28 cellular contexts compared by ENCODE assay signal in genomic region chr17:46764335-46764708, GRCh38. TPM values are rescaled to one million over a fixed set of nuclear protein-coding genes. Genes with fewer than 3 reads are reported as not detected.
DNase-seq lines count a peak whose midpoint lies in the region; ATAC-seq, FAIRE-seq and TF ChIP-seq lines count a peak whose summit lies in the region.
"Had no signal": no experiment of that assay in that cellular context is flagged by ENCODE, and none has a peak within 500 bp of the region (broad histone marks: within the 10 kb centered on the region; RNA-seq: fewer than 3 reads in every experiment).

No MANE protein-coding gene starts in this region.

- peaks cover 42% of the 10 kb centered on the region for H3K4me1 Mint-ChIP-seq in HFFc6 (ENCODE audit: low read depth)
- no peaks in the 10 kb centered on the region for H3K4me1 Mint-ChIP-seq in activated T-cell treated with anti-CD3 and anti-CD28 coated beads, Interleukin-2, amount 50 U/mL, for 4 hours (ENCODE audit: low read depth)

- peaks cover 23 to 33% of the 10 kb centered on the region in 2 experiments for H3K4me1 ChIP-seq in K562 (replicated peaks in 1 of 2; ENCODE audit: control insufficient read depth in 2 of 2, insufficient read depth in 2 of 2, low read length in 2 of 2)
- H3K4me1 ChIP-seq: prostate gland had no signal

- H3K9me3 ChIP-seq in K562 (replicated peaks; ENCODE audit: control insufficient read depth, insufficient read depth, low read depth, low read length), result no peaks in the 10 kb centered on the region
- H3K9me3 ChIP-seq: adrenal gland, prostate gland, thyroid gland, vagina had no signal

- CTCF ChIA-PET in K562 (lab: Yijun Ruan, JAX; ENCODE audit: low intra/inter-chr PET ratio), result no interaction called here

- ATAC-seq in K562, result peak; percentile 17
- ATAC-seq in activated T-cell treated with anti-CD3 and anti-CD28 coated beads, Interleukin-2, amount 50 U/mL, for 4 hours, result no peak
- ATAC-seq: activated CD4-positive, CD25-positive, alpha-beta regulatory T cell treated with anti-CD3 and anti-CD28 coated beads, Interleukin-2, amount 50 U/mL, for 24 hours had no signal

- H3K27me3 ChIP-seq in K562 (ENCODE audit: control insufficient read depth in 2 of 2, insufficient read depth in 2 of 2, low read length in 2 of 2), result no peaks in the 10 kb centered on the region
- H3K27me3 ChIP-seq: adrenal gland, thyroid gland, vagina had no signal

- H3K27ac ChIP-seq in C4-2B (peak overlapping the region; percentile 80), K562 (ENCODE audit: extremely low read depth, low read depth, low read length) (peak overlapping the region; percentile 74)
- H3K27ac ChIP-seq: prostate gland, thyroid gland, vagina had no signal

- 64% methylated on average over 10 of the region's 10 CpGs for WGBS in K562 (ENCODE audit: insufficient coverage, low coverage, missing lambda C conversion rate)

- no peak overlapping the region for H3K4me3 ChIP-seq in K562
- H3K4me3 ChIP-seq: adrenal gland, prostate gland, thyroid gland, vagina had no signal

- peak overlapping the region; percentile 62; the same call in 1 of the 2 replicates for H3K4me3 Mint-ChIP-seq in HFFc6
- H3K4me3 Mint-ChIP-seq in activated T-cell treated with anti-CD3 and anti-CD28 coated beads, Interleukin-2, amount 50 U/mL, for 4 hours, result no peak overlapping the region
- H3K4me3 Mint-ChIP-seq: activated naive CD4-positive, alpha-beta T cell treated with anti-CD3 and anti-CD28 coated beads for 36 hours; activated T-helper 1 cell treated with anti-CD3 and anti-CD28 coated beads, Interleukin-12 subunit alpha, Interleukin-12 subunit beta, Interleukin-2, Interleukin-4 antibody, amounts not matched to agents 30 ng/mL and 10 ng/mL and 1 ng/mL, durations not matched to agents 14 hours and 24 hours and 36 hours; CD4-positive, alpha-beta memory T cell; endodermal cell; IgD-negative memory B cell; stimulated activated naive CD8-positive, alpha-beta T cell treated with anti-CD3 and anti-CD28 coated beads, Interleukin-15, Interleukin-2, amounts not matched to agents 100 ng/mL and 50 ng/mL, for 24 hours had no signal

- POLR2A ChIA-PET in K562 (lab: Yijun Ruan, JAX), result interaction anchor here (1.9 kb wide), 1 partner anchor 11 kb away, joined by 7 read pairs; no protein-coding TSS in a partner anchor

- no TSS peak for BruUV-seq in K562 (replicated peaks; lab: Mats Ljungman, UMichigan)

- no peak for TF ChIP-seq EP300 in K562 (IDR thresholded peaks at IDR 0.05; ENCODE audit: low read length)

- no peak for FAIRE-seq in K562 (lab: Jason Lieb, UNC)
- FAIRE-seq: bronchial epithelial cell, GM12891, kidney had no signal

- H3K27me3 Mint-ChIP-seq in HFFc6 (ENCODE audit: insufficient read depth), result no peaks in the 10 kb centered on the region; the same call in none of the 2 replicates
- peaks cover 7% of the 10 kb centered on the region for H3K27me3 Mint-ChIP-seq in activated T-cell treated with anti-CD3 and anti-CD28 coated beads, Interleukin-2, amount 50 U/mL, for 4 hours (ENCODE audit: low read depth)
- H3K27me3 Mint-ChIP-seq: IgD-negative memory B cell had no signal

- in situ Hi-C loops in K562 (cut with MboI), result loop anchor here (25.0 kb wide), 1 partner anchor 327 kb away; no protein-coding TSS in a partner anchor

- no peaks in the 10 kb centered on the region for H4K20me1 ChIP-seq in K562 (replicated peaks; ENCODE audit: control insufficient read depth, insufficient read depth, low read length)

- intact Hi-C loops in K562 (cut with micrococcal nuclease), result no loop called here

- peak overlapping the region; percentile 47 to 84 for H3K9ac ChIP-seq in K562 (ENCODE audit: insufficient read depth in 1 of 2, low read depth in 2 of 2, low read length in 2 of 2)

- no peak for TF ChIP-seq POLR2A in K562 (conservative IDR thresholded peaks at IDR 0.05)

- DNase-seq in HFFc6, result no peak
- DNase-seq in K562 (ENCODE audit: extremely low read depth in 1 of 4, low spot score in 3 of 4), result no peak
- DNase-seq in mesenteric fat pad (ENCODE audit: low spot score), result peak; percentile 53
- DNase-seq in cerebellum (ENCODE audit: low spot score), result no peak
- DNase-seq in activated T-cell treated with anti-CD3 and anti-CD28 coated beads, Interleukin-2, amount 50 U/mL, for 4 hours, result no peak
- no peak for DNase-seq in SHP77 treated with DMSO at 0.1 percent for 48 hours (lab: John Stamatoyannopoulos, UW)
- no peak for DNase-seq in NCI-H2107 treated with DMSO at 0.1 percent for 48 hours (lab: John Stamatoyannopoulos, UW; ENCODE audit: unreplicated experiment)
- DNase-seq: activated CD4-positive, alpha-beta T cell treated with anti-CD3 and anti-CD28 coated beads, Interleukin-2, amount 50 U/mL, for 48 hours; activated naive CD4-positive, alpha-beta T cell treated with anti-CD3 and anti-CD28 coated beads for 36 hours; CD4-positive, alpha-beta memory T cell; cortex of kidney; NCI-H526; NK-92 treated with Interleukin-12 subunit alpha and Interleukin-12 subunit beta, amount 100 ng/mL, for 24 hours; stimulated activated CD4-positive, alpha-beta T cell treated with anti-CD3 and anti-CD28 coated beads, Interleukin-15, amount 100 ng/mL, for 24 hours had no signal

- peak overlapping the region; percentile 89 for H3K27ac Mint-ChIP-seq in HFFc6
- H3K27ac Mint-ChIP-seq: activated naive CD4-positive, alpha-beta T cell treated with anti-CD3 and anti-CD28 coated beads for 36 hours; activated T-helper 1 cell treated with anti-CD3 and anti-CD28 coated beads, Interleukin-12 subunit alpha, Interleukin-12 subunit beta, Interleukin-2, Interleukin-4 antibody, amounts not matched to agents 30 ng/mL and 10 ng/mL and 1 ng/mL, durations not matched to agents 14 hours and 24 hours and 36 hours; stimulated activated naive CD8-positive, alpha-beta T cell treated with anti-CD3 and anti-CD28 coated beads, Interleukin-15, Interleukin-2, amounts not matched to agents 100 ng/mL and 50 ng/mL, for 24 hours had no signal

- H3K36me3 ChIP-seq in K562 (ENCODE audit: control insufficient read depth, insufficient read depth, low read length), result no peaks in the 10 kb centered on the region; the same call in 2 of the 3 replicates
- H3K36me3 ChIP-seq: prostate gland, thyroid gland, vagina had no signal

- H2AFZ ChIP-seq in K562 (ENCODE audit: low read depth, low read length), result peak overlapping the region; percentile 91

- peak overlapping the region; percentile 70 for H3K4me2 ChIP-seq in K562 (ENCODE audit: insufficient read depth, low read length)

- H3K79me2 ChIP-seq in K562 (ENCODE audit: control insufficient read depth, insufficient read depth, low read length), result no peaks in the 10 kb centered on the region; the same call in 2 of the 3 replicates

- no peaks in the 10 kb centered on the region for H3K9me3 Mint-ChIP-seq in HFFc6
- no peaks in the 10 kb centered on the region for H3K9me3 Mint-ChIP-seq in activated T-cell treated with anti-CD3 and anti-CD28 coated beads, Interleukin-2, amount 50 U/mL, for 4 hours
- H3K9me3 Mint-ChIP-seq: activated naive CD4-positive, alpha-beta T cell treated with anti-CD3 and anti-CD28 coated beads for 36 hours; activated T-helper 1 cell treated with anti-CD3 and anti-CD28 coated beads, Interleukin-12 subunit alpha, Interleukin-12 subunit beta, Interleukin-2, Interleukin-4 antibody, amounts not matched to agents 30 ng/mL and 10 ng/mL and 1 ng/mL, durations not matched to agents 14 hours and 24 hours and 36 hours; CD4-positive, alpha-beta memory T cell; endodermal cell; IgD-negative memory B cell; stimulated activated naive CD8-positive, alpha-beta T cell treated with anti-CD3 and anti-CD28 coated beads, Interleukin-15, Interleukin-2, amounts not matched to agents 100 ng/mL and 50 ng/mL, for 24 hours had no signal

- peaks cover 18% of the 10 kb centered on the region for H3K36me3 Mint-ChIP-seq in HFFc6 (ENCODE audit: low read depth)
- H3K36me3 Mint-ChIP-seq in activated T-cell treated with anti-CD3 and anti-CD28 coated beads, Interleukin-2, amount 50 U/mL, for 4 hours (ENCODE audit: insufficient read depth), result peaks cover 4% of the 10 kb centered on the region
- H3K36me3 Mint-ChIP-seq: IgD-negative memory B cell had no signal

- no peak for TF ChIP-seq RAD21 in K562 (CRISPR knock-in tag; conservative IDR thresholded peaks at IDR 0.05 in 1 of 2, IDR thresholded peaks at IDR 0.05 in 1 of 2)

- TF ChIP-seq CTCF in C4-2B (conservative IDR thresholded peaks at IDR 0.05) (no peak), HFFc6 (IDR thresholded peaks at IDR 0.05) (no peak), K562 (IDR thresholded peaks at IDR 0.05 in 2 of 3, conservative IDR thresholded peaks at IDR 0.05 in 1 of 3; ENCODE audit: insufficient read depth in 2 of 3, low read depth in 1 of 3, low read length in 3 of 3) (no peak)

- no peaks in the 10 kb centered on the region for H3K9me1 ChIP-seq in K562 (ENCODE audit: control insufficient read depth, insufficient read depth, low read length)

RNA-seq across cellular contexts. Expression of gene WNT3, which starts 54.2 kb away (rescaled TPM):
- 1 to 10 TPM; 2.1 to 3.5 (median 3.2) TPM for total RNA-seq in HFFc6 (2021; fragmentation: NEBNext Ultra II Directional; extraction: Animal tissue kit (Norgen Biotek cat#: 25700))
- total RNA-seq in K562 (2011; cell fraction: chromatin; rRNA removed; ENCODE audit: low replicate concordance), result 8.1 and 10.9 TPM in 2 replicates
- total RNA-seq in K562 (2011; cell fraction: nucleolus; rRNA removed), result 6.1 and 6.8 TPM in 2 replicates
- 7.8 and 8.3 TPM in 2 replicates for total RNA-seq in K562 (2011; cell fraction: nucleoplasm; rRNA removed)
- total RNA-seq in K562 (2014; rRNA removed) (1.5 and 2.9 TPM in 2 replicates), K562 (2014; rRNA removed; fragmentation: Illumina TruSeq; extraction: Trizol) (2.2 and 2.4 TPM in 2 replicates), K562 (2015; rRNA removed; fragmentation: Illumina TruSeq; extraction: Trizol) (2.6 and 2.8 TPM in 2 replicates), K562 (2021) (2.7 and 3.5 TPM in 2 replicates), mesenteric fat pad (1.9 TPM), cerebellum (12.3 TPM)
- polyA plus RNA-seq in K562 (2011; rRNA removed) (5.9 and 6.1 TPM in 2 replicates), K562 (2014; fragmentation: Illumina TruSeq; extraction: Trizol) (3.2 and 3.6 TPM in 2 replicates), K562 (2014; fragmentation: Nextera tagmentation; extraction: Ambion mirVana) (1 to 10 TPM; 2.1 to 3.5 TPM), K562 (2014; rRNA removed) (2.5 and 3.3 TPM in 2 replicates)
- polyA plus RNA-seq in K562 (2011; cell fraction: cytosol; rRNA removed), result 3.4 and 3.9 TPM in 2 replicates
- 18.0 and 19.7 TPM in 2 replicates for polyA plus RNA-seq in K562 (2011; cell fraction: nucleus; rRNA removed)
- polyA plus RNA-seq in K562 (2012), result 2.5 and 2.8 TPM in 2 replicates
- 2.9 and 3.6 TPM in 2 replicates for polyA minus RNA-seq in K562 (2011; rRNA and poly(A)+ RNA removed)
- 2.0 and 2.4 TPM in 2 replicates for polyA minus RNA-seq in K562 (2011; cell fraction: cytosol; rRNA and poly(A)+ RNA removed)
- 2.6 and 2.7 TPM in 2 replicates for polyA minus RNA-seq in K562 (2011; cell fraction: nucleus; rRNA and poly(A)+ RNA removed)
- total RNA-seq in activated T-cell treated with anti-CD3 and anti-CD28 coated beads, Interleukin-2, amount 50 U/mL, for 4 hours, result under 1 TPM in 1 of 3 donors, not detected in 2; 0.08 TPM
- total RNA-seq: activated naive CD4-positive, alpha-beta T cell treated with anti-CD3 and anti-CD28 coated beads for 36 hours; CD4-positive, alpha-beta memory T cell; T-helper 1 cell treated with Interleukin-12 subunit alpha and Interleukin-12 subunit beta and Interleukin-4 antibody, amounts not matched to agents 30 ng/mL and 1 ng/mL, for 36 hours had no signal
- polyA plus RNA-seq: CD4-positive, alpha-beta memory T cell had no signal
